In genomic region chr5:150661086-150661485, GRCh38 we compare ENCODE assay signal across 1 cellular context.
TF ChIP-seq lines count a peak whose summit lies in the region.

MYOZ3 (plus strand) TSS chr5:150661251; CDS start chr5:150662942, 1,691 bp downstream.

TF ChIP-seq in WTC11, 78 proteins besides CTCF, POLR2A, EP300 and RAD21 (continued from another document):
- TF ChIP-seq ZNF425 (CRISPR knock-in tag; conservative IDR thresholded peaks at IDR 0.05): no peak
- TF ChIP-seq ATF2 (CRISPR knock-in tag; IDR thresholded peaks at IDR 0.05; ENCODE audit: borderline replicate concordance, low read depth): no peak
- TF ChIP-seq CREB1 (CRISPR knock-in tag; IDR thresholded peaks at IDR 0.05): no peak
- no peak for TF ChIP-seq ZNF671 (CRISPR knock-in tag; IDR thresholded peaks at IDR 0.05)
- no peak for TF ChIP-seq SMAD3 (CRISPR knock-in tag; IDR thresholded peaks at IDR 0.05; ENCODE audit: borderline replicate concordance)
- TF ChIP-seq ZNF281 (CRISPR knock-in tag; IDR thresholded peaks at IDR 0.05): no peak
- TF ChIP-seq NFE2L1 (CRISPR knock-in tag; IDR thresholded peaks at IDR 0.05): no peak
